Comparison of ENCODE assay signal across 8 cellular contexts in the genomic region with DNA sequence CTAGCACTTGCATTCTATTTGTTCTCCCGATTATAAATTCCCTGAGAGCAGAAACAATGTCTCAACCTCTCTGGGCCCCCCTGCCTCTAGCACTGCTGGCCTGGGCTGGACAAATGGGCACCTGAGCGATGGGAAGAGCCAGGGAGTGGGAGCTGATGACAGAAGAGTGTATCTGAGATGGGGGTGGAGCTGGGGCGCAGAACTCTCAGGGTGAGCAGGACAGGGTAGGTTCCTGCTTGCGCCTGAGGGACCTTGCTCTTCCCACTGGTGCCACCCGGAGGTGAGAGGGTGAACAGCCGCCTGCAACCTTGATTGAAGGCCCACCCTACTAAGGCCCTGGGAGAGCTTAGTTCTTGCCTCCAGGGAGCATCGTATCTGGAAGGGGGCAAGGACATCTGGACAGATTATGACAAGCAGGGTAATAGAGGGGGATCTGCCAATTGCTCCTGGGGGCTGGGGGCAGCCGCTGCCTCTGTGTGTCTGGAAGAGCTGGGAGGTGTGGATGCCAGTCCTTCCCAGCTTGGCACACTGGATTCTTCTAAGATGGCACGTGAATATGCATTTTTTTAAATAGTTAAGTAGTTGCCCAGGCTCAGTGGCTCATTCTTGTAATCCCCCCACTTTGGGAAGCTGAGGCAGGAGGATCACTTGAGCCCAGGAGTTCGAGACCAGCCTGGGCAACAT. TPM values are rescaled to one million over a fixed set of nuclear protein-coding genes. Genes with fewer than 3 reads are reported as not detected.
DNase-seq lines count a peak whose midpoint lies in the region; ATAC-seq, FAIRE-seq and TF ChIP-seq lines count a peak whose summit lies in the region.

No MANE protein-coding gene starts in this region.

- H3K4me1 Mint-ChIP-seq in GM23338: peaks cover 9% of the 10 kb centered on the region
- H3K4me1 Mint-ChIP-seq in activated CD8-positive, alpha-beta memory T cell treated with anti-CD3 and anti-CD28 coated beads, Interleukin-2, amount 10 ng/mL, durations not matched to agents 7 days and 5 days: no peaks in the 10 kb centered on the region

- H4K20me1 ChIP-seq in GM23338 (replicated peaks; ENCODE audit: insufficient read depth): peaks cover 31% of the 10 kb centered on the region

- H3K79me2 ChIP-seq in GM23338 (replicated peaks; ENCODE audit: insufficient read depth): no peaks in the 10 kb centered on the region

- H3K9me2 ChIP-seq in GM23338 (ENCODE audit: insufficient read depth): no peaks in the 10 kb centered on the region

- H3K27ac ChIP-seq in GM23338 (ENCODE audit: low read depth) (peak overlapping the region; percentile 87; the same call in 1 of the 2 replicates), foreskin keratinocyte (no peak overlapping the region)

- H3K27ac Mint-ChIP-seq in GM23338: peak overlapping the region; percentile 71
- no peak overlapping the region for H3K27ac Mint-ChIP-seq in activated CD8-positive, alpha-beta memory T cell treated with anti-CD3 and anti-CD28 coated beads, Interleukin-2, amount 10 ng/mL, durations not matched to agents 7 days and 5 days

- H3K27me3 ChIP-seq in GM23338 (ENCODE audit: insufficient read depth) (no peaks in the 10 kb centered on the region), foreskin keratinocyte (no peaks in the 10 kb centered on the region)

- CTCF ChIA-PET in activated CD8-positive, alpha-beta memory T cell treated with anti-CD3 and anti-CD28 coated beads, Interleukin-2, amount 10 ng/mL, durations not matched to agents 7 days and 5 days (lab: Charles Lee): interaction anchor here (0.9 to 1.2 kb wide), 5 partner anchors 11 to 266 kb away, joined by 3 to 4 read pairs (median 3); no protein-coding TSS in a partner anchor

- peaks cover 17% of the 10 kb centered on the region for H3K27me3 Mint-ChIP-seq in GM23338 (ENCODE audit: insufficient read depth, low read depth, poor library complexity)
- no peaks in the 10 kb centered on the region for H3K27me3 Mint-ChIP-seq in activated CD8-positive, alpha-beta memory T cell treated with anti-CD3 and anti-CD28 coated beads, Interleukin-2, amount 10 ng/mL, durations not matched to agents 7 days and 5 days

- no peak overlapping the region for H3K4me3 ChIP-seq in GM23338

- DNase-seq in D721Med (ENCODE audit: insufficient read length, low spot score) (peak; percentile 73), GM23338 (ENCODE audit: low spot score) (peak; percentile 94), NCI-H460 (ENCODE audit: extremely low read depth, low read depth) (peak; percentile 30), foreskin keratinocyte (peak in 1 of 2 donors; percentile 45), omental fat pad (ENCODE audit: low spot score) (no peak), GF-D8 (lab: John Stamatoyannopoulos, UW) (no peak)
- DNase-seq in activated CD8-positive, alpha-beta memory T cell treated with anti-CD3 and anti-CD28 coated beads, Interleukin-2, amount 10 ng/mL, durations not matched to agents 7 days and 5 days: peak; percentile 65

- peaks cover 56% of the 10 kb centered on the region for H3K36me3 Mint-ChIP-seq in GM23338 (ENCODE audit: low read depth)
- H3K36me3 Mint-ChIP-seq in activated CD8-positive, alpha-beta memory T cell treated with anti-CD3 and anti-CD28 coated beads, Interleukin-2, amount 10 ng/mL, durations not matched to agents 7 days and 5 days: no peaks in the 10 kb centered on the region

- H3K4me2 ChIP-seq in GM23338: no peak overlapping the region

- peaks cover 19% of the 10 kb centered on the region for H3K36me3 ChIP-seq in GM23338 (ENCODE audit: insufficient read depth)

- no peaks in the 10 kb centered on the region for H3K9me3 Mint-ChIP-seq in GM23338
- H3K9me3 Mint-ChIP-seq in activated CD8-positive, alpha-beta memory T cell treated with anti-CD3 and anti-CD28 coated beads, Interleukin-2, amount 10 ng/mL, durations not matched to agents 7 days and 5 days (ENCODE audit: low read depth): no peaks in the 10 kb centered on the region

- H3K4me1 ChIP-seq in GM23338 (ENCODE audit: insufficient read depth): no peaks in the 10 kb centered on the region
- H3K4me1 ChIP-seq in foreskin keratinocyte: no peaks in the 10 kb centered on the region

- no peak for FAIRE-seq in D721Med (lab: Jason Lieb, UNC)

- no peak overlapping the region for H2AFZ ChIP-seq in GM23338

- peak; percentile 53 for TF ChIP-seq CTCF in D721Med (IDR thresholded peaks at IDR 0.05; ENCODE audit: insufficient read depth, missing control alignments)
- TF ChIP-seq CTCF in GM23338 (conservative IDR thresholded peaks at IDR 0.05; ENCODE audit: low read depth in 2 of 2): peak; percentile 66 to 87
- peak; percentile 78 for TF ChIP-seq CTCF in foreskin keratinocyte (conservative IDR thresholded peaks at IDR 0.05)
- no peak for TF ChIP-seq CTCF in omental fat pad (IDR thresholded peaks at IDR 0.05)

- peak; percentile 95 for ATAC-seq in GM23338
- ATAC-seq in activated CD8-positive, alpha-beta memory T cell treated with anti-CD3 and anti-CD28 coated beads, Interleukin-2, amount 10 ng/mL, durations not matched to agents 7 days and 5 days: peak; percentile 81
- peak; percentile 94 for ATAC-seq in foreskin keratinocyte
- ATAC-seq in omental fat pad (ENCODE audit: low FRiP score): peak; percentile 67
- ATAC-seq in GM21515 (IDR thresholded peaks at IDR 0.05; ENCODE audit: unreplicated experiment): no peak

- peaks cover 29% of the 10 kb centered on the region for H3F3A ChIP-seq in GM23338 (replicated peaks; ENCODE audit: low read depth)

- no peak overlapping the region for H3K4me3 Mint-ChIP-seq in GM23338
- H3K4me3 Mint-ChIP-seq in activated CD8-positive, alpha-beta memory T cell treated with anti-CD3 and anti-CD28 coated beads, Interleukin-2, amount 10 ng/mL, durations not matched to agents 7 days and 5 days: no peak overlapping the region

TF ChIP-seq in GM23338, 12 proteins besides CTCF, POLR2A, EP300 and RAD21 (continues in another document):
- TF ChIP-seq, protein P1, sequence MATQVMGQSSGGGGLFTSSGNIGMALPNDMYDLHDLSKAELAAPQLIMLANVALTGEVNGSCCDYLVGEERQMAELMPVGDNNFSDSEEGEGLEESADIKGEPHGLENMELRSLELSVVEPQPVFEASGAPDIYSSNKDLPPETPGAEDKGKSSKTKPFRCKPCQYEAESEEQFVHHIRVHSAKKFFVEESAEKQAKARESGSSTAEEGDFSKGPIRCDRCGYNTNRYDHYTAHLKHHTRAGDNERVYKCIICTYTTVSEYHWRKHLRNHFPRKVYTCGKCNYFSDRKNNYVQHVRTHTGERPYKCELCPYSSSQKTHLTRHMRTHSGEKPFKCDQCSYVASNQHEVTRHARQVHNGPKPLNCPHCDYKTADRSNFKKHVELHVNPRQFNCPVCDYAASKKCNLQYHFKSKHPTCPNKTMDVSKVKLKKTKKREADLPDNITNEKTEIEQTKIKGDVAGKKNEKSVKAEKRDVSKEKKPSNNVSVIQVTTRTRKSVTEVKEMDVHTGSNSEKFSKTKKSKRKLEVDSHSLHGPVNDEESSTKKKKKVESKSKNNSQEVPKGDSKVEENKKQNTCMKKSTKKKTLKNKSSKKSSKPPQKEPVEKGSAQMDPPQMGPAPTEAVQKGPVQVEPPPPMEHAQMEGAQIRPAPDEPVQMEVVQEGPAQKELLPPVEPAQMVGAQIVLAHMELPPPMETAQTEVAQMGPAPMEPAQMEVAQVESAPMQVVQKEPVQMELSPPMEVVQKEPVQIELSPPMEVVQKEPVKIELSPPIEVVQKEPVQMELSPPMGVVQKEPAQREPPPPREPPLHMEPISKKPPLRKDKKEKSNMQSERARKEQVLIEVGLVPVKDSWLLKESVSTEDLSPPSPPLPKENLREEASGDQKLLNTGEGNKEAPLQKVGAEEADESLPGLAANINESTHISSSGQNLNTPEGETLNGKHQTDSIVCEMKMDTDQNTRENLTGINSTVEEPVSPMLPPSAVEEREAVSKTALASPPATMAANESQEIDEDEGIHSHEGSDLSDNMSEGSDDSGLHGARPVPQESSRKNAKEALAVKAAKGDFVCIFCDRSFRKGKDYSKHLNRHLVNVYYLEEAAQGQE (IDR thresholded peaks at IDR 0.05; ENCODE audit: unreplicated experiment): no peak
- TF ChIP-seq POLR2AphosphoS5 (IDR thresholded peaks at IDR 0.05; ENCODE audit: low read depth): no peak
- TF ChIP-seq NANOG (IDR thresholded peaks at IDR 0.05; ENCODE audit: borderline replicate concordance): no peak
- no peak for TF ChIP-seq ZNF114 (CRISPR knock-in tag; IDR thresholded peaks at IDR 0.05)
- TF ChIP-seq, protein P2, sequence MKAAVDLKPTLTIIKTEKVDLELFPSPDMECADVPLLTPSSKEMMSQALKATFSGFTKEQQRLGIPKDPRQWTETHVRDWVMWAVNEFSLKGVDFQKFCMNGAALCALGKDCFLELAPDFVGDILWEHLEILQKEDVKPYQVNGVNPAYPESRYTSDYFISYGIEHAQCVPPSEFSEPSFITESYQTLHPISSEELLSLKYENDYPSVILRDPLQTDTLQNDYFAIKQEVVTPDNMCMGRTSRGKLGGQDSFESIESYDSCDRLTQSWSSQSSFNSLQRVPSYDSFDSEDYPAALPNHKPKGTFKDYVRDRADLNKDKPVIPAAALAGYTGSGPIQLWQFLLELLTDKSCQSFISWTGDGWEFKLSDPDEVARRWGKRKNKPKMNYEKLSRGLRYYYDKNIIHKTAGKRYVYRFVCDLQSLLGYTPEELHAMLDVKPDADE (IDR thresholded peaks at IDR 0.05): no peak
- no peak for TF ChIP-seq JUNB (IDR thresholded peaks at IDR 0.05; ENCODE audit: unreplicated experiment)
- TF ChIP-seq STAT1 (IDR thresholded peaks at IDR 0.05; ENCODE audit: unreplicated experiment): no peak
- TF ChIP-seq ZNF331 (CRISPR knock-in tag; IDR thresholded peaks at IDR 0.05; ENCODE audit: low read depth): no peak
- no peak for TF ChIP-seq EZH2 (IDR thresholded peaks at IDR 0.05; ENCODE audit: low read depth, unreplicated experiment)
- TF ChIP-seq CREB1 (CRISPR knock-in tag; IDR thresholded peaks at IDR 0.05; ENCODE audit: low read depth): no peak
- no peak for TF ChIP-seq EZH2phosphoT487 (IDR thresholded peaks at IDR 0.05; ENCODE audit: unreplicated experiment)

RNA-seq across cellular contexts. Expression of a gene that starts 43.0 kb away (rescaled TPM):
- 17.2 and 31.5 TPM in 2 replicates for total RNA-seq in GM23338 (2014; rRNA removed; shearing (Covaris generic))
- 5.1 and 6.0 TPM in 2 replicates for polyA plus RNA-seq in GM23338 (2016; fragmentation: Nextera tagmentation; extraction: Ambion mirVana)
- 3.2 and 7.0 TPM in 2 replicates for total RNA-seq in NCI-H460 (2014; rRNA removed; shearing (Covaris generic))
- 3.4 and 9.4 TPM in 2 replicates for polyA plus RNA-seq in NCI-H460 (2014; cell fraction: nucleus; rRNA removed)
- total RNA-seq in activated CD8-positive, alpha-beta memory T cell treated with anti-CD3 and anti-CD28 coated beads, Interleukin-2, amount 10 ng/mL, durations not matched to agents 7 days and 5 days: not detected
- total RNA-seq in foreskin keratinocyte: 17.9 and 19.2 TPM in 2 replicates
- 16.2 and 19.0 TPM in 2 replicates for polyA plus RNA-seq in foreskin keratinocyte
- 10 to 100 TPM; 23.4 to 43.3 (median 29.4) TPM for total RNA-seq in omental fat pad

Comparison
In these comparisons a context has a peak if more than half of its experiments do, and no peak if none do; other contexts are left out.
1. DNase-seq: peak in D721Med (single experiment), GM23338 (single experiment), NCI-H460 (single experiment) and activated CD8-positive, alpha-beta memory T cell treated with anti-CD3 and anti-CD28 coated beads, Interleukin-2, amount 10 ng/mL, durations not matched to agents 7 days and 5 days (single experiment); none in omental fat pad (single experiment) and GF-D8 (single experiment).
2. CTCF ChIP-seq: peak in D721Med (single experiment), GM23338 (2 of 2) and foreskin keratinocyte (single experiment); none in omental fat pad (0 of 3).